Comparison of ENCODE assay signal across 12 cellular contexts in the genomic region with DNA sequence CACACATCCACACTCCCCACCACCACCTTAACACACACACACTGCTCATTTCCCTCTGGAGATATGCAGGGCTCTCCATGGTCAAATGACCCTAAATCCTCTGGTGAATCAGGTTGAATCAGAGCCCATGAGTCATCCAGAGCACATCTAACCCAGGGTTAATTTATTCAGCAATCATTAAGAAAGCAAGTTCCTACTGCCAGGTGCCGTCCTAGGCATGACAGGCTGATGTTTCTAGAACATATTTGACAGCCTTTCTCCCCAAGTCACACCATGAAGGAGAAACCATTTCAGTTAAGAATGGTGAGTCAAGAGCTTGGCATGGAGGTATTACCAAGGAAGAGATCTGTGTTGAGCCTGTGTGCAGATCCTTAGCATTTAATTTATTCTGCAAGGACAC.
A peak's percentile ranks its signal among the peaks of the same experiment; 100 is the strongest.
DNase-seq lines count a peak whose midpoint lies in the region; ATAC-seq and TF ChIP-seq lines count a peak whose summit lies in the region.
"Had no signal": no experiment of that assay in that cellular context is flagged by ENCODE, and none has a peak within 500 bp of the region (broad histone marks: within the 10 kb centered on the region; RNA-seq: fewer than 3 reads in every experiment).

No MANE protein-coding gene starts in this region.

- H3K36me3 ChIP-seq in esophagus squamous epithelium, result no peaks in the 10 kb centered on the region
- H3K36me3 ChIP-seq: vagina had no signal

- CTCF ChIA-PET in CD4-positive, alpha-beta T cell (lab: Charles Lee), result no interaction called here

- DNase-seq in RPMI7951 (ENCODE audit: low read depth) (peak; percentile 89), esophagus squamous epithelium (lab: John Stamatoyannopoulos, UW) (no peak), NCI-H82 treated with DMSO at 0.1 percent for 48 hours (lab: John Stamatoyannopoulos, UW; ENCODE audit: unreplicated experiment) (no peak)
- no peak for DNase-seq in CD4-positive, alpha-beta T cell
- DNase-seq: activated CD4-positive, alpha-beta T cell treated with anti-CD3 and anti-CD28 coated beads, Interleukin-2, amount 50 U/mL, for 48 hours; erythroblast had no signal

- peak in 1 of 4 donors; percentile 25 for TF ChIP-seq POLR2A in esophagus squamous epithelium (IDR thresholded peaks at IDR 0.05)

- H3K27me3 ChIP-seq in esophagus squamous epithelium, result no peaks in the 10 kb centered on the region
- peaks cover 5% of the 10 kb centered on the region for H3K27me3 ChIP-seq in CD4-positive, alpha-beta T cell (ENCODE audit: control insufficient read depth, insufficient read depth, low read length)
- H3K27me3 ChIP-seq: vagina had no signal

- intact Hi-C loops in esophagus squamous epithelium (cut with DNase I), result no loop called here
- intact Hi-C loops in CD4-positive, alpha-beta T cell (cut with DNase I, micrococcal nuclease), result no loop called here

- no peaks in the 10 kb centered on the region for H3K9me3 Mint-ChIP-seq in CD4-positive, alpha-beta T cell

- no peaks in the 10 kb centered on the region for H3K9me3 ChIP-seq in esophagus squamous epithelium
- H3K9me3 ChIP-seq in CD4-positive, alpha-beta T cell (ENCODE audit: control insufficient read depth, low read length), result no peaks in the 10 kb centered on the region
- H3K9me3 ChIP-seq: vagina had no signal

- H3K4me3 ChIP-seq in esophagus squamous epithelium (no peak overlapping the region), skin epidermis (no peak overlapping the region)
- H3K4me3 ChIP-seq: SK-N-MC, vagina had no signal

- POLR2A ChIA-PET in CD4-positive, alpha-beta T cell (lab: Charles Lee), result no interaction called here

- H3K27ac Mint-ChIP-seq in CD4-positive, alpha-beta T cell, result no peak overlapping the region

- 50 to 83% methylated on average over 1 of the region's 1 CpG for WGBS in esophagus squamous epithelium, 2 donors

- peaks cover 13% of the 10 kb centered on the region for H3K27me3 Mint-ChIP-seq in CD4-positive, alpha-beta T cell

- ATAC-seq in GM19463 (IDR thresholded peaks at IDR 0.05; ENCODE audit: unreplicated experiment) (peak; percentile 50), HG02970 (IDR thresholded peaks at IDR 0.05; ENCODE audit: low FRiP score, unreplicated experiment) (no peak)
- ATAC-seq in CD4-positive, alpha-beta T cell (ENCODE audit: poor library complexity), result no peak
- ATAC-seq: HepG2 had no signal

- no peaks in the 10 kb centered on the region for H3K4me1 Mint-ChIP-seq in CD4-positive, alpha-beta T cell (ENCODE audit: low read depth)

- TF ChIP-seq CTCF in esophagus squamous epithelium (IDR thresholded peaks at IDR 0.05), result no peak
- no peak for TF ChIP-seq CTCF in CD4-positive, alpha-beta T cell (IDR thresholded peaks at IDR 0.05)

- peaks cover 16 to 79% (median 38%) of the 10 kb centered on the region in 3 donors for H3K4me1 ChIP-seq in esophagus squamous epithelium

- peak overlapping the region; percentile 78 to 84 (median 79) for H3K27ac ChIP-seq in esophagus squamous epithelium
- peak overlapping the region in 15 of 21 experiments; percentile 6 to 87 (median 51) for H3K27ac ChIP-seq in skin epidermis
- H3K27ac ChIP-seq in CD4-positive, alpha-beta T cell (ENCODE audit: low read depth, low read length), result no peak overlapping the region
- H3K27ac ChIP-seq: SK-N-MC, vagina had no signal

- H3K4me3 Mint-ChIP-seq in CD4-positive, alpha-beta T cell, result no peak overlapping the region

- H3K36me3 Mint-ChIP-seq in CD4-positive, alpha-beta T cell (ENCODE audit: low read depth), result no peaks in the 10 kb centered on the region
